ENCODE assay signal across 24 cellular contexts in the genomic region with DNA sequence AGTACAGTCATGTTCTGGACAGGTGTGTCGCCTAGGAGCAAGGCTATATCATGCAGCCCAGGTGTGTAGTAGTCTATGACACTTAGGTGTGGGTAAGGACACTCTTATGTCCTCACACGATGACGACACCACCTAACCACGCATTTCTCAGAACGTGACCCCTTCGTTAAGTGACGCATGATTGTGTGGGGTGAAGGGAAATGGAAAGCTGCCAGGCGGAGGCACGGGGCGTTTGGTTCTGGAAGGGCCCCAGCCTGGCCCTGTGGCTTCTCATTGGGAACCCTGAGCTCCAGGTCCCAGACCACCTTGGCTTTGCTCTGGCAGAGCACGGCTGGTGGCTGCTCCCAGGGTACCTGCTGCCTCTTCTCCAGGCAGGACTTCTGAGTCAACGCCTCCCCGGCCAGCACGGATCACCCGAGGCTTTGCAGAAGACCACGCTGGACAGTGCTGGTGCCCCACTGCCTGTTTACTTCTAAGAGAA. TPM values are rescaled to one million over a fixed set of nuclear protein-coding genes. Genes with fewer than 3 reads are reported as not detected.
DNase-seq lines count a peak whose midpoint lies in the region; ATAC-seq, FAIRE-seq and TF ChIP-seq lines count a peak whose summit lies in the region.
"Had no signal": no experiment of that assay in that cellular context is flagged by ENCODE, and none has a peak within 500 bp of the region (broad histone marks: within the 10 kb centered on the region; RNA-seq: fewer than 3 reads in every experiment).

No MANE protein-coding gene starts in this region.

- TF ChIP-seq CTCF in VCaP (conservative IDR thresholded peaks at IDR 0.05) (no peak), bronchial epithelial cell (IDR thresholded peaks at IDR 0.05; ENCODE audit: insufficient read depth, low read length, severe bottlenecking) (no peak)

- H3K4ac ChIP-seq in mesendoderm (ENCODE audit: low read depth, low read length), result no peak overlapping the region

- peak overlapping the region; percentile 6 for H2AK5ac ChIP-seq in mesendoderm (ENCODE audit: low read length)

- no peak overlapping the region for H3K4me3 ChIP-seq in bronchial epithelial cell (ENCODE audit: low read depth, low read length)
- H3K4me3 ChIP-seq in mesendoderm (ENCODE audit: low read length), result no peak overlapping the region

- no peak overlapping the region for H2BK15ac ChIP-seq in mesendoderm (replicated peaks; ENCODE audit: low read depth)

- H3K18ac ChIP-seq in mesendoderm (ENCODE audit: low read length), result no peak overlapping the region

- no peaks in the 10 kb centered on the region for H3K27me3 ChIP-seq in bronchial epithelial cell (ENCODE audit: control insufficient read depth, insufficient read depth, low read length)
- no peaks in the 10 kb centered on the region for H3K27me3 ChIP-seq in mesendoderm (ENCODE audit: insufficient read depth, low read length, poor library complexity)

- FAIRE-seq in bronchial epithelial cell (lab: Jason Lieb, UNC), result peak; percentile 40
- FAIRE-seq: D721Med, GM12891, GM18507 had no signal

- no peak overlapping the region for H4K5ac ChIP-seq in mesendoderm (ENCODE audit: low read length)

- WGBS in mesendoderm (ENCODE audit: extremely low coverage, insufficient coverage, low lambda C conversion rate), result no CpG with 5 or more reads among the region's 16 CpGs

- no peaks in the 10 kb centered on the region for H3K36me3 ChIP-seq in bronchial epithelial cell (ENCODE audit: control insufficient read depth, insufficient read depth, low read length)
- H3K36me3 ChIP-seq in mesendoderm (ENCODE audit: control insufficient read depth, insufficient read depth, low read length), result no peaks in the 10 kb centered on the region

- peaks cover 6% of the 10 kb centered on the region for H3K4me1 ChIP-seq in mesendoderm (ENCODE audit: control insufficient read depth, low read depth, low read length)

- ATAC-seq in stimulated activated effector memory CD8-positive, alpha-beta T cell treated with anti-CD3 and anti-CD28 coated beads, Interleukin-12 subunit alpha, Interleukin-12 subunit beta, amount 100 ng/mL, for 72 hours, result peak; percentile 7
- ATAC-seq in GM21576 (IDR thresholded peaks at IDR 0.05; ENCODE audit: unreplicated experiment), result no peak
- ATAC-seq: PC-3, SK-N-SH treated with all-trans-retinoic acid at 6 μM for 48 hours had no signal

- no peaks in the 10 kb centered on the region for H3K79me1 ChIP-seq in mesendoderm (ENCODE audit: low read length)

- H3K36me3 Mint-ChIP-seq in stimulated activated effector memory CD8-positive, alpha-beta T cell treated with anti-CD3 and anti-CD28 coated beads, Interleukin-12 subunit alpha, Interleukin-12 subunit beta, amount 100 ng/mL, for 72 hours, result no peaks in the 10 kb centered on the region

- no peak overlapping the region for H3K4me3 Mint-ChIP-seq in stimulated activated effector memory CD8-positive, alpha-beta T cell treated with anti-CD3 and anti-CD28 coated beads, Interleukin-12 subunit alpha, Interleukin-12 subunit beta, amount 100 ng/mL, for 72 hours
- H3K4me3 Mint-ChIP-seq: HFFc6 had no signal

- H2BK5ac ChIP-seq in mesendoderm (ENCODE audit: low read length), result peak overlapping the region; percentile 85

- DNase-seq in bronchial epithelial cell (ENCODE audit: low read depth) (no peak), mesendoderm (no peak), NCI-H526 treated with DMSO at 0.1 percent for 48 hours (lab: John Stamatoyannopoulos, UW) (no peak), NCI-H1105 treated with DMSO at 0.1 percent for 48 hours (lab: John Stamatoyannopoulos, UW) (no peak), HuH-7 (ENCODE audit: low spot score) (no peak)
- DNase-seq in stimulated activated effector memory CD8-positive, alpha-beta T cell treated with anti-CD3 and anti-CD28 coated beads, Interleukin-12 subunit alpha, Interleukin-12 subunit beta, amount 100 ng/mL, for 72 hours (ENCODE audit: low spot score in 2 of 2), result no peak
- DNase-seq: ACHN, C1 segment of cervical spinal cord, H7, HFFc6, NCI-H1105, NCI-H187, NCI-H345, NCI-H524 treated with DMSO at 0.1 percent for 48 hours, PC-3, RPMI8226, SIG-M5 had no signal

- H3K23ac ChIP-seq in mesendoderm (ENCODE audit: low read length), result no peak overlapping the region

- H3K56ac ChIP-seq in mesendoderm (ENCODE audit: low read length), result peak overlapping the region; percentile 2

- peak overlapping the region; percentile 99 for H3K27ac ChIP-seq in VCaP
- no peak overlapping the region for H3K27ac ChIP-seq in mesendoderm (ENCODE audit: low read depth, low read length)
- H3K27ac ChIP-seq: HL-60 had no signal

- no peaks in the 10 kb centered on the region for H3K79me2 ChIP-seq in mesendoderm (ENCODE audit: control insufficient read depth, insufficient read depth, low read length)

- no peak overlapping the region for H3K9ac ChIP-seq in mesendoderm (ENCODE audit: low read length)

- no peak overlapping the region for H4K8ac ChIP-seq in mesendoderm (ENCODE audit: low read depth, low read length)

- H2BK120ac ChIP-seq in mesendoderm (ENCODE audit: low read depth, low read length), result no peak overlapping the region

- H3K27ac Mint-ChIP-seq in stimulated activated effector memory CD8-positive, alpha-beta T cell treated with anti-CD3 and anti-CD28 coated beads, Interleukin-12 subunit alpha, Interleukin-12 subunit beta, amount 100 ng/mL, for 72 hours, result no peak overlapping the region
- H3K27ac Mint-ChIP-seq: HFFc6 had no signal

- H3K4me2 ChIP-seq in mesendoderm (ENCODE audit: low read length), result no peak overlapping the region

- no peaks in the 10 kb centered on the region for H3K9me3 Mint-ChIP-seq in stimulated activated effector memory CD8-positive, alpha-beta T cell treated with anti-CD3 and anti-CD28 coated beads, Interleukin-12 subunit alpha, Interleukin-12 subunit beta, amount 100 ng/mL, for 72 hours
- H3K9me3 Mint-ChIP-seq: HFFc6 had no signal

- no peaks in the 10 kb centered on the region for H3K4me1 Mint-ChIP-seq in stimulated activated effector memory CD8-positive, alpha-beta T cell treated with anti-CD3 and anti-CD28 coated beads, Interleukin-12 subunit alpha, Interleukin-12 subunit beta, amount 100 ng/mL, for 72 hours

RNA-seq across cellular contexts. Expression of a gene that starts 39.3 kb away (rescaled TPM):
- total RNA-seq in bronchial epithelial cell, result 3.8 and 4.7 TPM in 2 replicates
- polyA plus RNA-seq in mesendoderm (2013, experiment 1 of 2), result 5.7 TPM
- polyA plus RNA-seq in mesendoderm (2013, experiment 2 of 2), result 5.4 TPM
